ENCODE assay signal across 19 cellular contexts in the genomic region with DNA sequence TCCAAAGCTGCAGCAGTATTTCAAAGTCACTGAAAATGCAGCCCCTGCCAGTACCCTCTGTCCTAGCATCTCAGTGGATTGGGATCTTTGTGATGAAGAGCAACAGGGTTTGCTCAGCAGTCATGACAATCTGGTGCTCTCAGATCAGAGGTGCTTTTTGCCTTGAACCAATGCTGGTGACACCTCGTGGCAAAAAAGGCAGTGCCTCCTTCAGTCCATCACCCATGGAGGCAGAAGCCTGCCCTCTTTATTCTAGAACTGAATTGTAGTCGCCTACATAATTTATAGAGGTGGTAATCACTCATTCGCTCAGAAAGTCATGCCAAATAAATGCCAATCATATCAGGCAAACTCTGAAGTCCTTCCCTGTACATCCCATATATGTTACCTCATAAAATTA.
DNase-seq lines count a peak whose midpoint lies in the region; TF ChIP-seq lines count a peak whose summit lies in the region.
"Had no signal": no experiment of that assay in that cellular context is flagged by ENCODE, and none has a peak within 500 bp of the region (broad histone marks: within the 10 kb centered on the region; RNA-seq: fewer than 3 reads in every experiment).

No MANE protein-coding gene starts in this region.

- H3K9me3 Mint-ChIP-seq in neural progenitor cell: no peaks in the 10 kb centered on the region
- H3K9me3 Mint-ChIP-seq: CD4-positive, alpha-beta T cell; CD8-positive, alpha-beta T cell had no signal

- H3K27ac ChIP-seq in esophagus muscularis mucosa (replicated peaks in 1 of 4) (no peak overlapping the region), neural progenitor cell (no peak overlapping the region)
- H3K27ac ChIP-seq: 22Rv1; A549; BLaER1 treated with 17β-estradiol and CSF1 and Interleukin-3, amounts not matched to agents 10 nM and 100 nM; C4-2B had no signal

- H3K79me2 ChIP-seq in neural progenitor cell (ENCODE audit: low read depth): no peaks in the 10 kb centered on the region

- no peak overlapping the region for H3K4me3 ChIP-seq in LNCaP clone FGC (ENCODE audit: low read depth, low read length)
- H3K4me3 ChIP-seq in esophagus muscularis mucosa: no peak overlapping the region
- no peak overlapping the region for H3K4me3 ChIP-seq in neural progenitor cell
- H3K4me3 ChIP-seq: A549; BLaER1 treated with 17β-estradiol and CSF1 and Interleukin-3, amounts not matched to agents 10 nM and 100 nM had no signal

- H3K36me3 ChIP-seq in esophagus muscularis mucosa (no peaks in the 10 kb centered on the region), neural progenitor cell (no peaks in the 10 kb centered on the region)
- H3K36me3 ChIP-seq: BLaER1 treated with 17β-estradiol and CSF1 and Interleukin-3, amounts not matched to agents 10 nM and 100 nM had no signal

- peaks cover 12% of the 10 kb centered on the region for H3K27me3 Mint-ChIP-seq in neural progenitor cell (ENCODE audit: insufficient read depth, low read depth)

- no peak for TF ChIP-seq POLR2A in esophagus muscularis mucosa (IDR thresholded peaks at IDR 0.05; ENCODE audit: low read depth)

- H2AFZ ChIP-seq in neural progenitor cell (replicated peaks): no peak overlapping the region

- H3K4me1 ChIP-seq in esophagus muscularis mucosa (no peaks in the 10 kb centered on the region), neural progenitor cell (no peaks in the 10 kb centered on the region)
- H3K4me1 ChIP-seq: A549, Caco-2 had no signal

- no peak overlapping the region for H3K4me3 Mint-ChIP-seq in neural progenitor cell
- H3K4me3 Mint-ChIP-seq: B cell; CD4-positive, alpha-beta T cell; CD8-positive, alpha-beta T cell had no signal

- no peak overlapping the region for H3K4me2 ChIP-seq in neural progenitor cell
- H3K4me2 ChIP-seq: A549; BLaER1 treated with 17β-estradiol and CSF1 and Interleukin-3, amounts not matched to agents 10 nM and 100 nM had no signal

- H3K9ac ChIP-seq in neural progenitor cell: no peak overlapping the region
- H3K9ac ChIP-seq: BLaER1 treated with 17β-estradiol and CSF1 and Interleukin-3, amounts not matched to agents 10 nM and 100 nM had no signal

- H3K4me1 Mint-ChIP-seq in neural progenitor cell: no peaks in the 10 kb centered on the region
- H3K4me1 Mint-ChIP-seq: B cell had no signal

- H4K20me1 ChIP-seq in neural progenitor cell (ENCODE audit: low read depth): no peaks in the 10 kb centered on the region
- H4K20me1 ChIP-seq: BLaER1 treated with 17β-estradiol and CSF1 and Interleukin-3, amounts not matched to agents 10 nM and 100 nM had no signal

- no peaks in the 10 kb centered on the region for H3K36me3 Mint-ChIP-seq in neural progenitor cell
- H3K36me3 Mint-ChIP-seq: CD8-positive, alpha-beta T cell had no signal

- H3K9me3 ChIP-seq in esophagus muscularis mucosa (no peaks in the 10 kb centered on the region), neural progenitor cell (ENCODE audit: low read depth) (no peaks in the 10 kb centered on the region)
- H3K9me3 ChIP-seq: A549; BLaER1 treated with 17β-estradiol and CSF1 and Interleukin-3, amounts not matched to agents 10 nM and 100 nM; Caco-2 had no signal

- TF ChIP-seq CTCF in LNCaP clone FGC (IDR thresholded peaks at IDR 0.05; ENCODE audit: control insufficient read depth, extremely low read depth, insufficient read depth) (peak; percentile 5; the same call in 1 of the 2 replicates), esophagus muscularis mucosa (IDR thresholded peaks at IDR 0.05) (no peak), neural progenitor cell (IDR thresholded peaks at IDR 0.05) (no peak)

- TF ChIP-seq EP300 in esophagus muscularis mucosa (IDR thresholded peaks at IDR 0.05): no peak

- H3F3A ChIP-seq in neural progenitor cell (ENCODE audit: low read depth): no peaks in the 10 kb centered on the region

- H3K27me3 ChIP-seq in esophagus muscularis mucosa: no peaks in the 10 kb centered on the region
- peaks cover 20% of the 10 kb centered on the region for H3K27me3 ChIP-seq in neural progenitor cell
- H3K27me3 ChIP-seq: BLaER1 treated with 17β-estradiol and CSF1 and Interleukin-3, amounts not matched to agents 10 nM and 100 nM had no signal

- WGBS in esophagus muscularis mucosa: 67% methylated on average over 3 of the region's 3 CpGs

- H3K27ac Mint-ChIP-seq in neural progenitor cell: no peak overlapping the region
- H3K27ac Mint-ChIP-seq: B cell; CD4-positive, alpha-beta T cell; CD8-positive, alpha-beta T cell had no signal

- intact Hi-C loops in esophagus muscularis mucosa (cut with DNase I): no loop called here

- DNase-seq in DMS 273 (lab: John Stamatoyannopoulos, UW; ENCODE audit: unreplicated experiment): peak; percentile 19
- no peak for DNase-seq in DMS 273 treated with DMSO at 0.1 percent for 48 hours (lab: John Stamatoyannopoulos, UW)
- no peak for DNase-seq in LNCaP clone FGC (ENCODE audit: low read depth)
- DNase-seq in esophagus muscularis mucosa (ENCODE audit: extremely low spot score): peak; percentile 84
- DNase-seq in neural progenitor cell (ENCODE audit: low spot score): no peak
- DNase-seq in KG1 (lab: John Stamatoyannopoulos, UW): no peak
- no peak for DNase-seq in stimulated activated CD8-positive, alpha-beta memory T cell treated with anti-CD3 and anti-CD28 coated beads, Interleukin-4, amount 100 ng/mL, for 48 hours
- DNase-seq: AML-193; Caco-2; Calu3; CD4-positive, alpha-beta T cell; CD8-positive, alpha-beta T cell; DMS79 treated with DMSO at 0.1 percent for 48 hours; GF-D8 had no signal

Comparison
In these comparisons a context has a peak if more than half of its experiments do, and no peak if none do; other contexts are left out.
1. DNase-seq: peak in DMS 273 (single experiment) and esophagus muscularis mucosa (single experiment); none in DMS 273 treated with DMSO at 0.1 percent for 48 hours (single experiment), LNCaP clone FGC (single experiment), neural progenitor cell (single experiment), KG1 (single experiment) and stimulated activated CD8-positive, alpha-beta memory T cell treated with anti-CD3 and anti-CD28 coated beads, Interleukin-4, amount 100 ng/mL, for 48 hours (single experiment).